Comparison of ENCODE assay signal across 1 cellular context in the genomic region with DNA sequence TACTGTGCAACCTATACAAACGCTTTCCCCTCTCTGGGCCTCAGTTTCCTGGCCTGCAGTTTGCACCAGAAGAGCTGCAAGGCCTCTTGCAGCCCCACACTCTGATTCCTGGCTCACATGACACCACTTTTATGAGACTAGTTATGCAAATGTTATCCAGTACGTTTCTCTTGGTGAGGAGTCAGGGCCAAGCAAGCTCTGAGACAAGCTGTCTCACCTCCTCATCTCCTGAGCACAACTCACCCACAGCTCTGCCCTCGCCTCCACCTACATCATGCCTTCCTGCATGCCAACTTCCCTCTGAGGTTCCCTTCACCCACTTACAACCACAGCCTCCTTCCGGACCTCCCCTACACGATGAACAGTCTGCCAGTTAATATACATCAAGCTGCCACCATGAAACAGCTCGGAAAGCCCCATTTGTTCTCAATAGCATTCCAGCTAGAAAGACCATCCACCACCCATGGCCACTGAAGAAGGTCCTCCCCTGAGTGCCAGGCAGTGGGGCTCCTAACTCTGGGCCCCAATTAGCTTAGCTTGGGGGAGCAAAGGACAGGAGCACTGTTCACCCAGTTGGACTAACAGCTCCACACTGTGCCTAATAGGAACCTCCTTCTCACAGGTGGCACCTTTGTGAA.
TF ChIP-seq lines count a peak whose summit lies in the region.

No MANE protein-coding gene starts in this region.

TF ChIP-seq in WTC11, 78 proteins besides CTCF, POLR2A, EP300 and RAD21 (continued from another document):
- TF ChIP-seq, protein P1, sequence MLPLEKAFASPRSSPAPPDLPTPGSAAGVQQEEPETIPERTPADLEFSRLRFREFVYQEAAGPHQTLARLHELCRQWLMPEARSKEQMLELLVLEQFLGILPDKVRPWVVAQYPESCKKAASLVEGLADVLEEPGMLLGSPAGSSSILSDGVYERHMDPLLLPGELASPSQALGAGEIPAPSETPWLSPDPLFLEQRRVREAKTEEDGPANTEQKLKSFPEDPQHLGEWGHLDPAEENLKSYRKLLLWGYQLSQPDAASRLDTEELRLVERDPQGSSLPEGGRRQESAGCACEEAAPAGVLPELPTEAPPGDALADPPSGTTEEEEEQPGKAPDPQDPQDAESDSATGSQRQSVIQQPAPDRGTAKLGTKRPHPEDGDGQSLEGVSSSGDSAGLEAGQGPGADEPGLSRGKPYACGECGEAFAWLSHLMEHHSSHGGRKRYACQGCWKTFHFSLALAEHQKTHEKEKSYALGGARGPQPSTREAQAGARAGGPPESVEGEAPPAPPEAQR (CRISPR knock-in tag; IDR thresholded peaks at IDR 0.05), result no peak
- TF ChIP-seq, protein P2, sequence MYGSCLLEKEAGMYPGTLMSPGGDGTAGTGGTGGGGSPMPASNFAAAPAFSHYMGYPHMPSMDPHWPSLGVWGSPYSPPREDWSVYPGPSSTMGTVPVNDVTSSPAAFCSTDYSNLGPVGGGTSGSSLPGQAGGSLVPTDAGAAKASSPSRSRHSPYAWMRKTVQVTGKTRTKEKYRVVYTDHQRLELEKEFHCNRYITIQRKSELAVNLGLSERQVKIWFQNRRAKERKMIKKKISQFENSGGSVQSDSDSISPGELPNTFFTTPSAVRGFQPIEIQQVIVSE (CRISPR knock-in tag; IDR thresholded peaks at IDR 0.05; ENCODE audit: borderline replicate concordance), result no peak
- TF ChIP-seq GRHL2 (CRISPR knock-in tag; IDR thresholded peaks at IDR 0.05; ENCODE audit: insufficient replicate concordance, severe bottlenecking) (no peak), FOXK1 (CRISPR knock-in tag; IDR thresholded peaks at IDR 0.05) (no peak)
